1 cellular context compared by ENCODE assay signal in genomic region chr1:21106238-21106637, GRCh38.
TF ChIP-seq lines count a peak whose summit lies in the region.

No MANE protein-coding gene starts in this region.

TF ChIP-seq in K562, 482 proteins besides CTCF, POLR2A, EP300 and RAD21 (continued from another document):
- TF ChIP-seq MTA3 (IDR thresholded peaks at IDR 0.05; ENCODE audit: borderline replicate concordance): no peak
- TF ChIP-seq CEBPB (tag; IDR thresholded peaks at IDR 0.05): peak; percentile 76
- TF ChIP-seq CEBPG (CRISPR knock-in tag; IDR thresholded peaks at IDR 0.05): no peak
- TF ChIP-seq CEBPG (tag; conservative IDR thresholded peaks at IDR 0.05 in 1 of 2, IDR thresholded peaks at IDR 0.05 in 1 of 2): peak; percentile 40 to 56; a peak in 1 of 4 replicates
